10 cellular contexts compared by ENCODE assay signal in the genomic region with DNA sequence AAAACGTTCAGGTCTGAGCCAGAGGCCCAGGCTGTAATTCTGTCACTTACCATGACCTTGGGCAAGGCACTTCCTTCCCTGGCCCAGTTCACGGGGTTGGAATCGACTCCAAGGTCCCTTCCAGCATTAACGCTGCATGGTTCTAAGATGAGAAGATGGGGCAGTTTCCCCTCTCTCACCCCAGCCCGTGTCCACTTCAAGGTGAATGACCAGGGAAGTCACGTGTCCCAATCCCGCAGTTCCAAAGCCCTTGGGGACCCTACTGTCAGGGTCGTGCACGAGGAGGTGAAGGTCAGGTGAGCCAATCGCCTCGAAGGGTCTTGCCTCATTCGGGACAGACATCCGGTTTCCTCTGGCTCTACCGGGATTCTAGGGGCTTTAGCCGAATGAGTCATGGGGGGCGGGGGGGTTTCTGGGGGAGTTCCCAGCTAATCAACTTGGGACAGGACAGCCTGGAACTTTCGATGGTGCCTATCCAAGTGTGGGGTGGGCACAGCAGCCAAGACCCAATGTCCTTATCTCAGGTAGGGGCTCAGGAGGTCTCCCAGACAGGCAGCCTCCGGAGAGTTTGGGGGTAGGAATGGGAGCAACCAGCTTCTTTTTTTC. TPM values are rescaled to one million over a fixed set of nuclear protein-coding genes. Genes with fewer than 3 reads are reported as not detected.
DNase-seq lines count a peak whose midpoint lies in the region; ATAC-seq and TF ChIP-seq lines count a peak whose summit lies in the region.
"Had no signal": no experiment of that assay in that cellular context is flagged by ENCODE, and none has a peak within 500 bp of the region (broad histone marks: within the 10 kb centered on the region; RNA-seq: fewer than 3 reads in every experiment).

No MANE protein-coding gene starts in this region.

- peaks cover 12% of the 10 kb centered on the region for H3K4me1 Mint-ChIP-seq in activated naive CD8-positive, alpha-beta T cell treated with anti-CD3 and anti-CD28 coated beads for 36 hours

- H3K4me1 ChIP-seq in body of pancreas (peaks cover 18% of the 10 kb centered on the region), mucosa of descending colon (ENCODE audit: low read depth) (peaks cover 28% of the 10 kb centered on the region)

- H3K9me3 ChIP-seq in body of pancreas, result no peaks in the 10 kb centered on the region
- no peaks in the 10 kb centered on the region for H3K9me3 ChIP-seq in mucosa of descending colon

- peaks cover 0 to 1% of the 10 kb centered on the region in 2 donors for H3K36me3 ChIP-seq in body of pancreas (replicated peaks in 1 of 2; ENCODE audit: insufficient read depth in 1 of 2, low read depth in 2 of 2)
- no peaks in the 10 kb centered on the region for H3K36me3 ChIP-seq in mucosa of descending colon (ENCODE audit: low read depth)

- no peak overlapping the region for H3K27ac Mint-ChIP-seq in activated naive CD8-positive, alpha-beta T cell treated with anti-CD3 and anti-CD28 coated beads for 36 hours
- H3K27ac Mint-ChIP-seq: natural killer cell treated with Interleukin-12 subunit alpha and Interleukin-12 subunit beta and Interleukin-15 and Interleukin-18, amount 100 ng/mL, for 72 hours had no signal

- H3K27me3 ChIP-seq in body of pancreas, result no peaks in the 10 kb centered on the region
- H3K27me3 ChIP-seq: hepatocyte had no signal

- WGBS in body of pancreas, 2 donors, result 13 to 25% methylated on average over 4 to 18 of the region's 18 CpGs

- no peaks in the 10 kb centered on the region for H3K36me3 Mint-ChIP-seq in activated naive CD8-positive, alpha-beta T cell treated with anti-CD3 and anti-CD28 coated beads for 36 hours
- H3K36me3 Mint-ChIP-seq: natural killer cell treated with Interleukin-12 subunit alpha and Interleukin-12 subunit beta and Interleukin-15 and Interleukin-18, amount 100 ng/mL, for 72 hours had no signal

- H3K4me3 ChIP-seq in body of pancreas, result no peak overlapping the region
- no peak overlapping the region for H3K4me3 ChIP-seq in mucosa of descending colon
- H3K4me3 ChIP-seq: GM23248, hepatocyte had no signal

- TF ChIP-seq CTCF in body of pancreas (IDR thresholded peaks at IDR 0.05), result no peak
- no peak for TF ChIP-seq CTCF in mucosa of descending colon (IDR thresholded peaks at IDR 0.05)

- DNase-seq in D341Med (ENCODE audit: low spot score) (peak; percentile 45), body of pancreas (peak; percentile 40 to 68 (median 50)), mucosa of descending colon (no peak), globus pallidus (ENCODE audit: low spot score) (no peak)
- DNase-seq in activated naive CD8-positive, alpha-beta T cell treated with anti-CD3 and anti-CD28 coated beads for 36 hours, result no peak
- DNase-seq: cortex of kidney had no signal

- peak overlapping the region in 3 of 4 donors; percentile 42 to 57 (median 57) for H3K27ac ChIP-seq in body of pancreas
- H3K27ac ChIP-seq: GM23248, hepatocyte had no signal

- ATAC-seq in body of pancreas (peak; percentile 50), mucosa of descending colon (peak; percentile 18), GM18867 (IDR thresholded peaks at IDR 0.05; ENCODE audit: unreplicated experiment) (no peak)

- TF ChIP-seq POLR2A in body of pancreas (IDR thresholded peaks at IDR 0.05), result no peak

- no peaks in the 10 kb centered on the region for H3K9me3 Mint-ChIP-seq in activated naive CD8-positive, alpha-beta T cell treated with anti-CD3 and anti-CD28 coated beads for 36 hours
- H3K9me3 Mint-ChIP-seq: natural killer cell treated with Interleukin-12 subunit alpha and Interleukin-12 subunit beta and Interleukin-15 and Interleukin-18, amount 100 ng/mL, for 72 hours had no signal

- H3K4me3 Mint-ChIP-seq in activated naive CD8-positive, alpha-beta T cell treated with anti-CD3 and anti-CD28 coated beads for 36 hours, result no peak overlapping the region
- H3K4me3 Mint-ChIP-seq: natural killer cell treated with Interleukin-12 subunit alpha and Interleukin-12 subunit beta and Interleukin-15 and Interleukin-18, amount 100 ng/mL, for 72 hours had no signal

- intact Hi-C loops in body of pancreas (cut with DNase I), result loop anchor here (10.0 kb wide), 2 partner anchors 150 to 280 kb away; no protein-coding TSS in a partner anchor
- intact Hi-C loops in mucosa of descending colon (cut with DNase I, micrococcal nuclease), result loop anchor here in 1 of 2 donors (5.0 kb wide), 1 partner anchor 153 kb away; no protein-coding TSS in a partner anchor

- peaks cover 6% of the 10 kb centered on the region for H3K27me3 Mint-ChIP-seq in activated naive CD8-positive, alpha-beta T cell treated with anti-CD3 and anti-CD28 coated beads for 36 hours

RNA-seq across cellular contexts. Expression of a gene that starts 0.8 kb away (rescaled TPM):
- total RNA-seq in body of pancreas (1 to 10 TPM in 1 of 2 donors, under 1 TPM in 1; 0.78 to 1.6 TPM), mucosa of descending colon (not detected)
- not detected for total RNA-seq in activated naive CD8-positive, alpha-beta T cell treated with anti-CD3 and anti-CD28 coated beads for 36 hours
- total RNA-seq: GM23248, hepatocyte had no signal

RNA-seq across cellular contexts. Expression of a gene that starts 33.9 kb away (rescaled TPM):
- total RNA-seq in body of pancreas (10 to 100 TPM; 39.6 to 40.2 TPM), mucosa of descending colon (100 to 1,000 TPM in 1 of 3 donors, 10 to 100 TPM in 2; 96.0 to 126 (median 96.8) TPM)
- total RNA-seq in activated naive CD8-positive, alpha-beta T cell treated with anti-CD3 and anti-CD28 coated beads for 36 hours, result 100 to 1,000 TPM; 173 to 177 TPM

RNA-seq across cellular contexts. Expression of a gene that starts 39.7 kb away (rescaled TPM):
- 10 to 100 TPM; 34.9 to 38.7 TPM for total RNA-seq in body of pancreas
- total RNA-seq in mucosa of descending colon, result 10 to 100 TPM; 76.6 to 90.2 (median 87.4) TPM
- 100 to 1,000 TPM; 103 to 107 TPM for total RNA-seq in activated naive CD8-positive, alpha-beta T cell treated with anti-CD3 and anti-CD28 coated beads for 36 hours

RNA-seq across cellular contexts. Expression of a gene that starts 48.3 kb away (rescaled TPM):
- total RNA-seq in body of pancreas (10 to 100 TPM; 37.9 to 61.6 TPM), mucosa of descending colon (100 to 1,000 TPM in 1 of 3 donors, 10 to 100 TPM in 2; 56.8 to 114 (median 60.0) TPM)
- total RNA-seq in activated naive CD8-positive, alpha-beta T cell treated with anti-CD3 and anti-CD28 coated beads for 36 hours, result 10 to 100 TPM; 11.4 to 12.1 TPM

RNA-seq across cellular contexts. Expression of a gene that starts 51.7 kb away (rescaled TPM):
- total RNA-seq in body of pancreas (1 to 10 TPM in 1 of 2 donors, not detected in 1; 3.4 TPM), mucosa of descending colon (under 1 TPM; 0.22 to 0.54 (median 0.26) TPM)
- under 1 TPM; 0.14 to 0.16 TPM for total RNA-seq in activated naive CD8-positive, alpha-beta T cell treated with anti-CD3 and anti-CD28 coated beads for 36 hours
- total RNA-seq: GM23248, hepatocyte had no signal

Comparison
In these comparisons a context has a peak if more than half of its experiments do, and no peak if none do; other contexts are left out.
1. DNase-seq: peak in D341Med (single experiment) and body of pancreas (4 of 4); none in mucosa of descending colon (0 of 3), globus pallidus (single experiment) and activated naive CD8-positive, alpha-beta T cell treated with anti-CD3 and anti-CD28 coated beads for 36 hours (single experiment).